Comparison of ENCODE assay signal across 1 cellular context in the genomic region with DNA sequence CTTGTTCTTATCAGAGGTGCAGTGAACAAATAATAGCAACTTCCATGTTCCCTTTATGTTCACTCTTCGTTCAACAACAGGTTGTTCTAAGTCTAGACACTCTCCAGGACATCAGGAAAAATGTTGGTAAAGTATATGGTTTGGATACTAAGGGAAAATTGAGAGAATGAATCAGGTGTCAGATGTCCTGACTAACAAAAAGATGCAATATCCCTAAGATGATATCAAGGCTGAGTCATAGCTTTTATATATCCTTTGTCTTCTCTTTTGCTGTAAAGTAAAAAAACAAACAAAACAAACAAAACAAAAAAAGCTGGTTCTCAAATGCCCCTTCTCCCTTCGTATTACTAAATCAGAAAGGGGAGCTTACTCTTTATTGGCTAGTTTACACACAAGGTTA.
TF ChIP-seq lines count a peak whose summit lies in the region.

No MANE protein-coding gene starts in this region.

TF ChIP-seq in HCT116, 20 proteins besides CTCF, POLR2A, EP300 and RAD21 (continued from another document):
- TF ChIP-seq TCF7L2 (IDR thresholded peaks at IDR 0.05; ENCODE audit: borderline replicate concordance, extremely low read depth, insufficient read depth, insufficient read length) = no peak
- TF ChIP-seq CEBPB (IDR thresholded peaks at IDR 0.05; ENCODE audit: low read depth) = peak; percentile 49; the same call in 1 of the 2 replicates
- 0 out of 2 replicates have a peak, but pooled peaks have one; percentile 22 for TF ChIP-seq SIN3A (IDR thresholded peaks at IDR 0.05; ENCODE audit: low read depth)
